ENCODE assay signal across 8 cellular contexts in genomic region chrX:78103656-78104446, GRCh38. TPM values are rescaled to one million over a fixed set of nuclear protein-coding genes. Genes with fewer than 3 reads are reported as not detected.
A peak's percentile ranks its signal among the peaks of the same experiment; 100 is the strongest.
DNase-seq lines count a peak whose midpoint lies in the region; ATAC-seq and TF ChIP-seq lines count a peak whose summit lies in the region.

Gene PGK1, plus strand, starts transcription at chrX:78104248. Its CDS starts 93 bp downstream, at chrX:78104341.

- H3K4me1 ChIP-seq in liver (ENCODE audit: control insufficient read depth in 4 of 4, insufficient read depth in 4 of 4, low read length in 3 of 4), result peaks cover 7 to 17% (median 14%) of the 10 kb centered on the region in 4 donors

- H3K4me3 ChIP-seq in liver (ENCODE audit: low read depth in 1 of 3, low read length in 3 of 3), result peak within 1 kb of the TSS; percentile 59 to 98 (median 92)

- peaks cover 0 to 4% (median 0%) of the 10 kb centered on the region in 4 donors for H3K9me3 ChIP-seq in liver (ENCODE audit: control insufficient read depth in 4 of 4, low read length in 3 of 4)

- no peaks in the 10 kb centered on the region for H3K27me3 ChIP-seq in liver (ENCODE audit: control insufficient read depth in 4 of 4, insufficient read depth in 4 of 4, low read length in 3 of 4)

- no peak for TF ChIP-seq RAD21 in liver (IDR thresholded peaks at IDR 0.05)

- H3K9ac ChIP-seq in liver (ENCODE audit: low read depth in 1 of 2, low read length in 2 of 2), result peak within 1 kb of the TSS; percentile 91 to 94

- DNase-seq in NCI-H774 (lab: John Stamatoyannopoulos, UW) (peak; percentile 91), dermis microvascular lymphatic vessel endothelial cell (ENCODE audit: low read depth in 2 of 2) (peak; percentile 85 to 96)
- DNase-seq in activated CD4-positive, alpha-beta T cell treated with anti-CD3 and anti-CD28 coated beads, Interleukin-2, amount 50 U/mL, for 48 hours, result peak; percentile 89 to 91
- peak; percentile 92 for DNase-seq in stimulated activated CD4-positive, alpha-beta T cell treated with anti-CD3 and anti-CD28 coated beads, Interleukin-4, amount 100 ng/mL, for 24 hours

- no peaks in the 10 kb centered on the region for H3K36me3 ChIP-seq in liver (ENCODE audit: control insufficient read depth in 4 of 4, insufficient read depth in 3 of 4, low read depth in 1 of 4, low read length in 3 of 4)

- peak within 1 kb of the TSS; percentile 98 for H3K27ac ChIP-seq in C4-2B
- H3K27ac ChIP-seq in liver (ENCODE audit: low read depth in 1 of 2, low read length in 2 of 2), result peak within 1 kb of the TSS; percentile 91 to 100

- ATAC-seq in GM19395 (IDR thresholded peaks at IDR 0.05; ENCODE audit: unreplicated experiment) (peak; percentile 93), HG03565 (IDR thresholded peaks at IDR 0.05; ENCODE audit: unreplicated experiment) (peak; percentile 94)

- TF ChIP-seq CTCF in C4-2B (conservative IDR thresholded peaks at IDR 0.05) (no peak), liver (IDR thresholded peaks at IDR 0.05; ENCODE audit: low read depth, low read length, missing input control) (no peak)

- WGBS in liver, result under 1% methylated on average over 72 of the region's 72 CpGs

TF ChIP-seq in liver, 16 proteins besides CTCF, POLR2A, EP300 and RAD21:
- TF ChIP-seq FOXA2 (IDR thresholded peaks at IDR 0.05) (no peak), EGR1 (IDR thresholded peaks at IDR 0.05; ENCODE audit: low read depth in 2 of 2) (peak in 1 of 2 donors; percentile 30), JUND (IDR thresholded peaks at IDR 0.05) (peak in 1 of 2 donors; percentile 10), FOXA1 (IDR thresholded peaks at IDR 0.05) (peak; percentile 9), RXRA (IDR thresholded peaks at IDR 0.05) (peak; percentile 33 to 41), ATF3 (IDR thresholded peaks at IDR 0.05) (no peak), MAX (IDR thresholded peaks at IDR 0.05) (peak; percentile 88), GABPA (IDR thresholded peaks at IDR 0.05 in 1 of 2, conservative IDR thresholded peaks at IDR 0.05 in 1 of 2) (peak; percentile 59 to 86), SP1 (IDR thresholded peaks at IDR 0.05) (peak; percentile 92), HNF4G (IDR thresholded peaks at IDR 0.05) (no peak), YY1 (IDR thresholded peaks at IDR 0.05) (peak; percentile 72), HNF4A (conservative IDR thresholded peaks at IDR 0.05) (peak in 1 of 2 donors; percentile 6), TAF1 (conservative IDR thresholded peaks at IDR 0.05) (peak; percentile 88), NR2F2 (IDR thresholded peaks at IDR 0.05) (no peak), ZBTB33 (IDR thresholded peaks at IDR 0.05) (peak; percentile 58), REST (IDR thresholded peaks at IDR 0.05) (peak; percentile 92)
TF ChIP-seq in liver: peak in this region for 12.

RNA-seq across cellular contexts. Expression of gene PGK1, which starts in this region (rescaled TPM):
- 191 and 208 TPM in 2 replicates for total RNA-seq in dermis microvascular lymphatic vessel endothelial cell
- 100 to 1,000 TPM in 1 of 2 donors, 10 to 100 TPM in 1; 70.3 to 157 TPM for total RNA-seq in liver
- polyA plus RNA-seq in liver, result 100 to 1,000 TPM; 132 to 172 TPM

Comparison
In these comparisons a context has a peak if more than half of its experiments do, and no peak if none do; other contexts are left out.
1. Peak in every context shown above with its lines: DNase-seq, ATAC-seq, H3K4me3 ChIP-seq and H3K27ac ChIP-seq.